1 cellular context compared by ENCODE assay signal in the genomic region with DNA sequence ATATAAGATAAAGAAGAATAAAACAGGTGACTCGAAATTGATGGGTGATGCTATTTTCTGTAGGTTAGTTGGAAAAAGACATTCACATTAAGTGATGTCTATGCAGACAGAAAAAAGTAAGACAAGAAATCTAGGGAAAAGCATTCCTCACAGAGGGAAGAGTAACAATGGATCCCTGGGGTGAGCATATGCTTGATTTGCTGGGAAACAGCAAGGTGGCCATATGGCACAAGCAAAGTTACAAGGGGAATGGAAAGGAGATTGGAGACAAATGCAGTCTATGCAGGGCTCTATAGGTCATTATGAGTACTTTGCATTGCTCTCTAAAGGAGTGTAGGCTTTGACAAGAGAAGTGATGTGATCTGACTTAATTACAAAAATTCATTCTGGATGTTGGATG.
TF ChIP-seq lines count a peak whose summit lies in the region.

No MANE protein-coding gene starts in this region.

TF ChIP-seq in GM23338, 12 proteins besides CTCF, POLR2A, EP300 and RAD21 (continued from another document):
- TF ChIP-seq, protein P1, sequence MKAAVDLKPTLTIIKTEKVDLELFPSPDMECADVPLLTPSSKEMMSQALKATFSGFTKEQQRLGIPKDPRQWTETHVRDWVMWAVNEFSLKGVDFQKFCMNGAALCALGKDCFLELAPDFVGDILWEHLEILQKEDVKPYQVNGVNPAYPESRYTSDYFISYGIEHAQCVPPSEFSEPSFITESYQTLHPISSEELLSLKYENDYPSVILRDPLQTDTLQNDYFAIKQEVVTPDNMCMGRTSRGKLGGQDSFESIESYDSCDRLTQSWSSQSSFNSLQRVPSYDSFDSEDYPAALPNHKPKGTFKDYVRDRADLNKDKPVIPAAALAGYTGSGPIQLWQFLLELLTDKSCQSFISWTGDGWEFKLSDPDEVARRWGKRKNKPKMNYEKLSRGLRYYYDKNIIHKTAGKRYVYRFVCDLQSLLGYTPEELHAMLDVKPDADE (IDR thresholded peaks at IDR 0.05) = no peak
- TF ChIP-seq CREB1 (CRISPR knock-in tag; IDR thresholded peaks at IDR 0.05; ENCODE audit: low read depth) (no peak), POLR2AphosphoS5 (IDR thresholded peaks at IDR 0.05; ENCODE audit: low read depth) (no peak), NANOG (IDR thresholded peaks at IDR 0.05; ENCODE audit: borderline replicate concordance) (no peak)
- TF ChIP-seq, protein P2, sequence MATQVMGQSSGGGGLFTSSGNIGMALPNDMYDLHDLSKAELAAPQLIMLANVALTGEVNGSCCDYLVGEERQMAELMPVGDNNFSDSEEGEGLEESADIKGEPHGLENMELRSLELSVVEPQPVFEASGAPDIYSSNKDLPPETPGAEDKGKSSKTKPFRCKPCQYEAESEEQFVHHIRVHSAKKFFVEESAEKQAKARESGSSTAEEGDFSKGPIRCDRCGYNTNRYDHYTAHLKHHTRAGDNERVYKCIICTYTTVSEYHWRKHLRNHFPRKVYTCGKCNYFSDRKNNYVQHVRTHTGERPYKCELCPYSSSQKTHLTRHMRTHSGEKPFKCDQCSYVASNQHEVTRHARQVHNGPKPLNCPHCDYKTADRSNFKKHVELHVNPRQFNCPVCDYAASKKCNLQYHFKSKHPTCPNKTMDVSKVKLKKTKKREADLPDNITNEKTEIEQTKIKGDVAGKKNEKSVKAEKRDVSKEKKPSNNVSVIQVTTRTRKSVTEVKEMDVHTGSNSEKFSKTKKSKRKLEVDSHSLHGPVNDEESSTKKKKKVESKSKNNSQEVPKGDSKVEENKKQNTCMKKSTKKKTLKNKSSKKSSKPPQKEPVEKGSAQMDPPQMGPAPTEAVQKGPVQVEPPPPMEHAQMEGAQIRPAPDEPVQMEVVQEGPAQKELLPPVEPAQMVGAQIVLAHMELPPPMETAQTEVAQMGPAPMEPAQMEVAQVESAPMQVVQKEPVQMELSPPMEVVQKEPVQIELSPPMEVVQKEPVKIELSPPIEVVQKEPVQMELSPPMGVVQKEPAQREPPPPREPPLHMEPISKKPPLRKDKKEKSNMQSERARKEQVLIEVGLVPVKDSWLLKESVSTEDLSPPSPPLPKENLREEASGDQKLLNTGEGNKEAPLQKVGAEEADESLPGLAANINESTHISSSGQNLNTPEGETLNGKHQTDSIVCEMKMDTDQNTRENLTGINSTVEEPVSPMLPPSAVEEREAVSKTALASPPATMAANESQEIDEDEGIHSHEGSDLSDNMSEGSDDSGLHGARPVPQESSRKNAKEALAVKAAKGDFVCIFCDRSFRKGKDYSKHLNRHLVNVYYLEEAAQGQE (IDR thresholded peaks at IDR 0.05; ENCODE audit: unreplicated experiment) = no peak
TF ChIP-seq in GM23338: peak in this region for 0.
